ENCODE assay signal across 1 cellular context in the genomic region with DNA sequence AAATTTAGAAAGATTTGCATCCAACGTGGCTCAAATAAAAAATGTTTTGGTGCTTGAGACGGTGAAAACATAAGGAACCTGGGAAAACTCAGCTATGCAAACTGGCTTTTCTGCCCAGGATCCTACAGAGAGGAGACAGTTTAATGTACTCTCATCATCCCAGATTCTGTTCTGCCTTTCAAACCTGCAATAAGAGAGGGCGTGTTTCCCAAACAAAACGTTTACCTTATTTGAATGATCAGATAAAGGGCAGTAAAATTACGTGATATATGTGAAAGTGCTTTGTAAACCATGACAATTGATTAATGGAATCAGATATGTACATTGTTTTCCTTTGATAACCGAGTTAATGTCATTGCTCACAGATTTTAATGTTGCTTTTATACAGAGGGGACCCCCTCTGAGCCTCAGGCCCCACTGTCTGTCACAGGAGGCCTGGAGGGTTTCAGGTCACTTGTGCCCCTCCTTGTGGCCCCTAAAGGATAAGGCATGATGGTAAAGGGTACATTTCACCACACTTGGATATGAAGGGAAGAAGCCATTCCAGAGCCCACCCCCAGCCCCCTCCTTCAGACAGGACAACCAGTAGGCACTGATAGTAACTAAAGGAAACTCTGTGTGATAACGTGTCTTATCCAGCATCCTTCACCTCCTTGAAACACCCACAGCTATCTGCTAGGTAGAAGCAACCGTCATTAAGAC.
TF ChIP-seq lines count a peak whose summit lies in the region.

No MANE protein-coding gene starts in this region.

TF ChIP-seq in H1, 55 proteins besides CTCF, POLR2A, EP300 and RAD21:
- TF ChIP-seq, protein P1, sequence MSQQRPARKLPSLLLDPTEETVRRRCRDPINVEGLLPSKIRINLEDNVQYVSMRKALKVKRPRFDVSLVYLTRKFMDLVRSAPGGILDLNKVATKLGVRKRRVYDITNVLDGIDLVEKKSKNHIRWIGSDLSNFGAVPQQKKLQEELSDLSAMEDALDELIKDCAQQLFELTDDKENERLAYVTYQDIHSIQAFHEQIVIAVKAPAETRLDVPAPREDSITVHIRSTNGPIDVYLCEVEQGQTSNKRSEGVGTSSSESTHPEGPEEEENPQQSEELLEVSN (IDR thresholded peaks at IDR 0.05), result no peak
- TF ChIP-seq, protein P2, sequence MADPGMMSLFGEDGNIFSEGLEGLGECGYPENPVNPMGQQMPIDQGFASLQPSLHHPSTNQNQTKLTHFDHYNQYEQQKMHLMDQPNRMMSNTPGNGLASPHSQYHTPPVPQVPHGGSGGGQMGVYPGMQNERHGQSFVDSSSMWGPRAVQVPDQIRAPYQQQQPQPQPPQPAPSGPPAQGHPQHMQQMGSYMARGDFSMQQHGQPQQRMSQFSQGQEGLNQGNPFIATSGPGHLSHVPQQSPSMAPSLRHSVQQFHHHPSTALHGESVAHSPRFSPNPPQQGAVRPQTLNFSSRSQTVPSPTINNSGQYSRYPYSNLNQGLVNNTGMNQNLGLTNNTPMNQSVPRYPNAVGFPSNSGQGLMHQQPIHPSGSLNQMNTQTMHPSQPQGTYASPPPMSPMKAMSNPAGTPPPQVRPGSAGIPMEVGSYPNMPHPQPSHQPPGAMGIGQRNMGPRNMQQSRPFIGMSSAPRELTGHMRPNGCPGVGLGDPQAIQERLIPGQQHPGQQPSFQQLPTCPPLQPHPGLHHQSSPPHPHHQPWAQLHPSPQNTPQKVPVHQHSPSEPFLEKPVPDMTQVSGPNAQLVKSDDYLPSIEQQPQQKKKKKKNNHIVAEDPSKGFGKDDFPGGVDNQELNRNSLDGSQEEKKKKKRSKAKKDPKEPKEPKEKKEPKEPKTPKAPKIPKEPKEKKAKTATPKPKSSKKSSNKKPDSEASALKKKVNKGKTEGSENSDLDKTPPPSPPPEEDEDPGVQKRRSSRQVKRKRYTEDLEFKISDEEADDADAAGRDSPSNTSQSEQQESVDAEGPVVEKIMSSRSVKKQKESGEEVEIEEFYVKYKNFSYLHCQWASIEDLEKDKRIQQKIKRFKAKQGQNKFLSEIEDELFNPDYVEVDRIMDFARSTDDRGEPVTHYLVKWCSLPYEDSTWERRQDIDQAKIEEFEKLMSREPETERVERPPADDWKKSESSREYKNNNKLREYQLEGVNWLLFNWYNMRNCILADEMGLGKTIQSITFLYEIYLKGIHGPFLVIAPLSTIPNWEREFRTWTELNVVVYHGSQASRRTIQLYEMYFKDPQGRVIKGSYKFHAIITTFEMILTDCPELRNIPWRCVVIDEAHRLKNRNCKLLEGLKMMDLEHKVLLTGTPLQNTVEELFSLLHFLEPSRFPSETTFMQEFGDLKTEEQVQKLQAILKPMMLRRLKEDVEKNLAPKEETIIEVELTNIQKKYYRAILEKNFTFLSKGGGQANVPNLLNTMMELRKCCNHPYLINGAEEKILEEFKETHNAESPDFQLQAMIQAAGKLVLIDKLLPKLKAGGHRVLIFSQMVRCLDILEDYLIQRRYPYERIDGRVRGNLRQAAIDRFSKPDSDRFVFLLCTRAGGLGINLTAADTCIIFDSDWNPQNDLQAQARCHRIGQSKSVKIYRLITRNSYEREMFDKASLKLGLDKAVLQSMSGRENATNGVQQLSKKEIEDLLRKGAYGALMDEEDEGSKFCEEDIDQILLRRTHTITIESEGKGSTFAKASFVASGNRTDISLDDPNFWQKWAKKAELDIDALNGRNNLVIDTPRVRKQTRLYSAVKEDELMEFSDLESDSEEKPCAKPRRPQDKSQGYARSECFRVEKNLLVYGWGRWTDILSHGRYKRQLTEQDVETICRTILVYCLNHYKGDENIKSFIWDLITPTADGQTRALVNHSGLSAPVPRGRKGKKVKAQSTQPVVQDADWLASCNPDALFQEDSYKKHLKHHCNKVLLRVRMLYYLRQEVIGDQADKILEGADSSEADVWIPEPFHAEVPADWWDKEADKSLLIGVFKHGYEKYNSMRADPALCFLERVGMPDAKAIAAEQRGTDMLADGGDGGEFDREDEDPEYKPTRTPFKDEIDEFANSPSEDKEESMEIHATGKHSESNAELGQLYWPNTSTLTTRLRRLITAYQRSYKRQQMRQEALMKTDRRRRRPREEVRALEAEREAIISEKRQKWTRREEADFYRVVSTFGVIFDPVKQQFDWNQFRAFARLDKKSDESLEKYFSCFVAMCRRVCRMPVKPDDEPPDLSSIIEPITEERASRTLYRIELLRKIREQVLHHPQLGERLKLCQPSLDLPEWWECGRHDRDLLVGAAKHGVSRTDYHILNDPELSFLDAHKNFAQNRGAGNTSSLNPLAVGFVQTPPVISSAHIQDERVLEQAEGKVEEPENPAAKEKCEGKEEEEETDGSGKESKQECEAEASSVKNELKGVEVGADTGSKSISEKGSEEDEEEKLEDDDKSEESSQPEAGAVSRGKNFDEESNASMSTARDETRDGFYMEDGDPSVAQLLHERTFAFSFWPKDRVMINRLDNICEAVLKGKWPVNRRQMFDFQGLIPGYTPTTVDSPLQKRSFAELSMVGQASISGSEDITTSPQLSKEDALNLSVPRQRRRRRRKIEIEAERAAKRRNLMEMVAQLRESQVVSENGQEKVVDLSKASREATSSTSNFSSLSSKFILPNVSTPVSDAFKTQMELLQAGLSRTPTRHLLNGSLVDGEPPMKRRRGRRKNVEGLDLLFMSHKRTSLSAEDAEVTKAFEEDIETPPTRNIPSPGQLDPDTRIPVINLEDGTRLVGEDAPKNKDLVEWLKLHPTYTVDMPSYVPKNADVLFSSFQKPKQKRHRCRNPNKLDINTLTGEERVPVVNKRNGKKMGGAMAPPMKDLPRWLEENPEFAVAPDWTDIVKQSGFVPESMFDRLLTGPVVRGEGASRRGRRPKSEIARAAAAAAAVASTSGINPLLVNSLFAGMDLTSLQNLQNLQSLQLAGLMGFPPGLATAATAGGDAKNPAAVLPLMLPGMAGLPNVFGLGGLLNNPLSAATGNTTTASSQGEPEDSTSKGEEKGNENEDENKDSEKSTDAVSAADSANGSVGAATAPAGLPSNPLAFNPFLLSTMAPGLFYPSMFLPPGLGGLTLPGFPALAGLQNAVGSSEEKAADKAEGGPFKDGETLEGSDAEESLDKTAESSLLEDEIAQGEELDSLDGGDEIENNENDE (IDR thresholded peaks at IDR 0.05; ENCODE audit: insufficient replicate concordance, low read length), result no peak
- TF ChIP-seq SIN3A (conservative IDR thresholded peaks at IDR 0.05 in 1 of 2, IDR thresholded peaks at IDR 0.05 in 1 of 2; ENCODE audit: low read depth in 1 of 2, low read length in 2 of 2), result no peak
- no peak for TF ChIP-seq TAF1 (IDR thresholded peaks at IDR 0.05; ENCODE audit: low read depth, low read length)
- TF ChIP-seq RNF2 (IDR thresholded peaks at IDR 0.05; ENCODE audit: borderline replicate concordance, low read depth, low read length, missing control alignments, poor library complexity, severe bottlenecking), result no peak
- no peak for TF ChIP-seq RBBP5 (IDR thresholded peaks at IDR 0.05; ENCODE audit: borderline replicate concordance, low read depth, low read length)
- no peak for TF ChIP-seq CEBPB (IDR thresholded peaks at IDR 0.05; ENCODE audit: low read depth, low read length)
- no peak for TF ChIP-seq EZH2 (IDR thresholded peaks at IDR 0.05; ENCODE audit: low read depth, low read length, severe bottlenecking)
- no peak for TF ChIP-seq CBX5 (IDR thresholded peaks at IDR 0.05; ENCODE audit: low read depth, low read length)
- TF ChIP-seq SP1 (IDR thresholded peaks at IDR 0.05; ENCODE audit: low read depth, low read length), result no peak
- no peak for TF ChIP-seq TEAD4 (IDR thresholded peaks at IDR 0.05; ENCODE audit: low read depth, low read length)
- no peak for TF ChIP-seq CTBP2 (IDR thresholded peaks at IDR 0.05; ENCODE audit: borderline replicate concordance, insufficient read depth, insufficient read length, low read length)
